In genomic region chr20:49278817-49279676, GRCh38 we compare ENCODE assay signal across 1 cellular context.
A peak's percentile ranks its signal among the peaks of the same experiment; 100 is the strongest.
TF ChIP-seq lines count a peak whose summit lies in the region.

No MANE protein-coding gene starts in this region.

TF ChIP-seq in HepG2, 621 proteins besides CTCF, POLR2A, EP300 and RAD21 (continued from another document and continues in another):
- TF ChIP-seq ZNF800 (CRISPR knock-in tag; IDR thresholded peaks at IDR 0.05) (no peak; the same call in none of the 2 replicates), TOPORS (CRISPR knock-in tag; IDR thresholded peaks at IDR 0.05) (no peak), RBM22 (optimal IDR thresholded peaks at IDR 0.05; ENCODE audit: low read length) (peak; percentile 91), KAT2B (IDR thresholded peaks at IDR 0.05; ENCODE audit: borderline replicate concordance, low read depth, low read length) (no peak), NFYC (CRISPR knock-in tag; IDR thresholded peaks at IDR 0.05) (no peak), DZIP1 (CRISPR knock-in tag; IDR thresholded peaks at IDR 0.05) (no peak), ZNF878 (CRISPR knock-in tag; IDR thresholded peaks at IDR 0.05) (peak; percentile 43; the same call in 1 of the 2 replicates), KLF13 (CRISPR knock-in tag; IDR thresholded peaks at IDR 0.05) (no peak), ZNF530 (CRISPR knock-in tag; IDR thresholded peaks at IDR 0.05; ENCODE audit: low read depth) (peak; percentile 86; the same call in 1 of the 2 replicates), POGZ (CRISPR knock-in tag; IDR thresholded peaks at IDR 0.05) (0 out of 2 replicates have a peak, but pooled peaks have one; percentile 3), BCLAF1 (IDR thresholded peaks at IDR 0.05) (no peak), RFX1 (IDR thresholded peaks at IDR 0.05) (no peak), XRCC5 (optimal IDR thresholded peaks at IDR 0.05; ENCODE audit: low read length) (no peak), ZNF225 (CRISPR knock-in tag; IDR thresholded peaks at IDR 0.05) (no peak), ELK4 (CRISPR knock-in tag; IDR thresholded peaks at IDR 0.05; ENCODE audit: borderline replicate concordance) (no peak), ZNF552 (CRISPR knock-in tag; IDR thresholded peaks at IDR 0.05; ENCODE audit: borderline replicate concordance) (0 out of 2 replicates have a peak, but pooled peaks have one; percentile 8), ZBTB4 (CRISPR knock-in tag; IDR thresholded peaks at IDR 0.05; ENCODE audit: borderline replicate concordance) (no peak), ERF (CRISPR knock-in tag; IDR thresholded peaks at IDR 0.05) (no peak), ZNF205 (CRISPR knock-in tag; IDR thresholded peaks at IDR 0.05) (no peak), NKX3-1 (CRISPR knock-in tag; IDR thresholded peaks at IDR 0.05) (peak; percentile 48; the same call in 1 of the 2 replicates), STAG1 (CRISPR knock-in tag; IDR thresholded peaks at IDR 0.05) (no peak), ZGPAT (CRISPR knock-in tag; IDR thresholded peaks at IDR 0.05) (peak; percentile 11; the same call in 1 of the 2 replicates), ZNF567 (CRISPR knock-in tag; IDR thresholded peaks at IDR 0.05; ENCODE audit: borderline replicate concordance) (no peak), NCOA2 (CRISPR knock-in tag; IDR thresholded peaks at IDR 0.05) (no peak), KAT8 (CRISPR knock-in tag; IDR thresholded peaks at IDR 0.05) (0 out of 2 replicates have a peak, but pooled peaks have one; percentile 3), ZNF672 (CRISPR knock-in tag; IDR thresholded peaks at IDR 0.05) (no peak), SOX13 (IDR thresholded peaks at IDR 0.05) (0 out of 2 replicates have a peak, but pooled peaks have one; percentile 13), SOX13 (CRISPR knock-in tag; conservative IDR thresholded peaks at IDR 0.05 in 1 of 2, IDR thresholded peaks at IDR 0.05 in 1 of 2) (no peak), ELF1 (CRISPR knock-in tag; IDR thresholded peaks at IDR 0.05) (no peak; the same call in 1 of the 2 replicates), TFDP1 (CRISPR knock-in tag; IDR thresholded peaks at IDR 0.05; ENCODE audit: borderline replicate concordance) (no peak), ZXDC (CRISPR knock-in tag; IDR thresholded peaks at IDR 0.05) (no peak; the same call in none of the 2 replicates), SP4 (CRISPR knock-in tag; IDR thresholded peaks at IDR 0.05) (no peak), ATF4 (CRISPR knock-in tag; IDR thresholded peaks at IDR 0.05) (peak in 1 of 2 experiments; percentile 26; a peak in 2 of 4 replicates), ZNF44 (CRISPR knock-in tag; IDR thresholded peaks at IDR 0.05) (no peak), TEAD3 (CRISPR knock-in tag; optimal IDR thresholded peaks at IDR 0.05; ENCODE audit: borderline replicate concordance) (no peak), GATAD1 (CRISPR knock-in tag; IDR thresholded peaks at IDR 0.05) (no peak), PRMT3 (CRISPR knock-in tag; IDR thresholded peaks at IDR 0.05; ENCODE audit: borderline replicate concordance, low read depth) (no peak; the same call in none of the 2 replicates), GZF1 (CRISPR knock-in tag; IDR thresholded peaks at IDR 0.05) (no peak), ZFP36L2 (CRISPR knock-in tag; IDR thresholded peaks at IDR 0.05) (no peak), U2AF2 (IDR thresholded peaks at IDR 0.05; ENCODE audit: low read depth, low read length) (no peak), CBFB (CRISPR knock-in tag; IDR thresholded peaks at IDR 0.05) (no peak), HDAC1 (CRISPR knock-in tag; IDR thresholded peaks at IDR 0.05) (peak; percentile 24; the same call in 1 of the 2 replicates), FOXK2 (IDR thresholded peaks at IDR 0.05) (no peak), JARID2 (CRISPR knock-in tag; IDR thresholded peaks at IDR 0.05; ENCODE audit: insufficient replicate concordance) (no peak), MZF1 (CRISPR knock-in tag; IDR thresholded peaks at IDR 0.05; ENCODE audit: borderline replicate concordance) (peak; percentile 69; the same call in 1 of the 2 replicates)
